In the genomic region with DNA sequence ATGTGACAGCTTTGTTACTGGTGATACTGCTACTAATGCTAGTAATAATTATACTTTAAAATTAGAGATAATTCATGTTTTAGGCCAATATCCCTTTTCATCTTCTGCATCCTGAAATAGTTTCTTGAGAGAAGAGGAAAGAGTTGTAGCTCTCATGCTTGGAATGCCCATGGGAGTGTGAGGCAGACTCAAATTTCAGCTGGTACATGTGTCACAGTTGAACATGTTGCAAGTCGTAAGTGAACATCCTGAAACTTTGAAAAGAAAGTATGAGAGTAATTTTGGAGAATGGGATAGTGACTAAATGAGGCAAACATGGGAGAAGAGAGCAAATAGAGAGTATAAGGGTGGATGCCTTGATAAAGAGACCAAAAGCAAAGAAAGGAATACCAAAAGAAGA, we compare ENCODE assay signal across 17 cellular contexts.
DNase-seq lines count a peak whose midpoint lies in the region; ATAC-seq and TF ChIP-seq lines count a peak whose summit lies in the region.
"Had no signal": no experiment of that assay in that cellular context is flagged by ENCODE, and none has a peak within 500 bp of the region (broad histone marks: within the 10 kb centered on the region; RNA-seq: fewer than 3 reads in every experiment).

No MANE protein-coding gene starts in this region.

- DNase-seq in GM04504 (ENCODE audit: low read depth): peak; percentile 70
- peak; percentile 91 for DNase-seq in T1000 (lab: John Stamatoyannopoulos, UW)
- DNase-seq in fibroblast of the conjunctiva (ENCODE audit: low read depth): peak; percentile 73
- DNase-seq in psoas muscle: peak in 1 of 2 donors; percentile 51
- DNase-seq in nucleus accumbens (lab: John Stamatoyannopoulos, UW): no peak
- no peak for DNase-seq in mesenteric fat pad (ENCODE audit: low spot score)
- no peak for DNase-seq in OCI-LY7 (ENCODE audit: low spot score)
- DNase-seq: activated CD8-positive, alpha-beta T cell treated with anti-CD3 and anti-CD28 coated beads for 36 hours; Caco-2; naive B cell; NCI-H345; T-helper 9 cell had no signal

- H3K9me3 ChIP-seq in psoas muscle (no peaks in the 10 kb centered on the region), OCI-LY7 (ENCODE audit: low read length) (no peaks in the 10 kb centered on the region)
- H3K9me3 ChIP-seq: Caco-2, esophagus muscularis mucosa, spleen, thyroid gland had no signal

- no peaks in the 10 kb centered on the region for H4K20me1 ChIP-seq in OCI-LY7 (ENCODE audit: insufficient read depth, low read length)

- 7 to 15% (median 8%) methylated on average over 1 of the region's 1 CpG for WGBS in psoas muscle, 3 donors

- no peaks in the 10 kb centered on the region for H3K27me3 ChIP-seq in psoas muscle (ENCODE audit: insufficient read depth in 3 of 3, low read length in 2 of 3)
- H3K27me3 ChIP-seq: esophagus muscularis mucosa, spleen, thyroid gland had no signal

- intact Hi-C loops in psoas muscle (cut with DNase I) (no loop called here), OCI-LY7 (cut with micrococcal nuclease; ENCODE audit: unreplicated experiment) (no loop called here)

- no peak for TF ChIP-seq CTCF in psoas muscle (IDR thresholded peaks at IDR 0.05)
- no peak for TF ChIP-seq CTCF in OCI-LY7 (conservative IDR thresholded peaks at IDR 0.05; ENCODE audit: low read length)

- CTCF ChIA-PET in OCI-LY7 (lab: Charles Lee; ENCODE audit: unreplicated experiment): no interaction called here

- POLR2A ChIA-PET in OCI-LY7 (lab: Charles Lee): interaction anchor here (0.6 kb wide), 1 partner anchor 1303 kb away, joined by 3 read pairs; no protein-coding TSS in a partner anchor

- H3K27ac ChIP-seq in psoas muscle: no peak overlapping the region
- no peak overlapping the region for H3K27ac ChIP-seq in OCI-LY7 (ENCODE audit: low read depth, low read length, poor library complexity, severe bottlenecking)
- H3K27ac ChIP-seq: spleen had no signal

- H2AFZ ChIP-seq in OCI-LY7 (ENCODE audit: low read length): no peak overlapping the region

- H3K4me2 ChIP-seq in OCI-LY7 (ENCODE audit: low read length): no peak overlapping the region

- BruUV-seq in OCI-LY7 (replicated peaks; lab: Mats Ljungman, UMichigan): no TSS peak

- H3K36me3 ChIP-seq in psoas muscle (ENCODE audit: insufficient read depth in 1 of 2, low read depth in 1 of 2): no peaks in the 10 kb centered on the region
- H3K36me3 ChIP-seq in OCI-LY7 (ENCODE audit: insufficient read depth, low read length): no peaks in the 10 kb centered on the region
- H3K36me3 ChIP-seq: esophagus muscularis mucosa, spleen, thyroid gland had no signal

- no peaks in the 10 kb centered on the region for H3K79me2 ChIP-seq in OCI-LY7 (ENCODE audit: insufficient read depth, low read depth, low read length)

- H3K4me3 ChIP-seq in psoas muscle (no peak overlapping the region), OCI-LY7 (ENCODE audit: low read depth, low read length, poor library complexity, severe bottlenecking) (no peak overlapping the region)
- H3K4me3 ChIP-seq: esophagus muscularis mucosa, spleen, thyroid gland had no signal

- H3K9me2 ChIP-seq in OCI-LY7 (ENCODE audit: insufficient read depth, low read length): no peaks in the 10 kb centered on the region

- ATAC-seq in psoas muscle (peak in 3 of 4 donors; percentile 37 to 70 (median 59)), HG03097 (IDR thresholded peaks at IDR 0.05; ENCODE audit: low FRiP score, unreplicated experiment) (no peak)
- ATAC-seq: activated CD8-positive, alpha-beta T cell treated with anti-CD3 and anti-CD28 coated beads for 36 hours; Panc1 had no signal

- no peaks in the 10 kb centered on the region for H3K4me1 ChIP-seq in psoas muscle
- no peaks in the 10 kb centered on the region for H3K4me1 ChIP-seq in OCI-LY7 (ENCODE audit: insufficient read depth, low read length, poor library complexity, severe bottlenecking)
- H3K4me1 ChIP-seq: spleen, thyroid gland had no signal

Comparison
In these comparisons a context has a peak if more than half of its experiments do, and no peak if none do; other contexts are left out.
1. DNase-seq: peak in GM04504 (single experiment), T1000 (single experiment) and fibroblast of the conjunctiva (single experiment); none in nucleus accumbens (0 of 56), mesenteric fat pad (single experiment) and OCI-LY7 (single experiment).